16 cellular contexts compared by ENCODE assay signal in genomic region chr17:6706499-6706898, GRCh38. TPM values are rescaled to one million over a fixed set of nuclear protein-coding genes. Genes with fewer than 3 reads are reported as not detected.
A peak's percentile ranks its signal among the peaks of the same experiment; 100 is the strongest.
DNase-seq lines count a peak whose midpoint lies in the region; ATAC-seq and TF ChIP-seq lines count a peak whose summit lies in the region.
"Had no signal": no experiment of that assay in that cellular context is flagged by ENCODE, and none has a peak within 500 bp of the region (broad histone marks: within the 10 kb centered on the region; RNA-seq: fewer than 3 reads in every experiment).

No MANE protein-coding gene starts in this region.

- no peak overlapping the region for H3K27ac ChIP-seq in stomach
- H3K27ac ChIP-seq: 22Rv1 had no signal

- TF ChIP-seq POLR2A in stomach (IDR thresholded peaks at IDR 0.05) = no peak

- DNase-seq in activated CD8-positive, alpha-beta memory T cell treated with anti-CD3 and anti-CD28 coated beads, Interleukin-2, amount 50 U/mL, for 48 hours = peak; percentile 25
- no peak for DNase-seq in activated CD8-positive, alpha-beta memory T cell treated with anti-CD3 and anti-CD28 coated beads for 24 hours
- DNase-seq in left lobe of liver (ENCODE audit: low spot score) (peak; percentile 88), mesenteric fat pad (ENCODE audit: low spot score) (peak; percentile 81), stomach (peak; percentile 10), anterior cingulate cortex (lab: John Stamatoyannopoulos, UW) (no peak), T-helper 1 cell (no peak)
- DNase-seq: Caco-2; CD8-positive, alpha-beta memory T cell had no signal

- no peak overlapping the region for H3K4me3 ChIP-seq in stomach

- TF ChIP-seq EP300 in stomach (IDR thresholded peaks at IDR 0.05) = no peak

- H3K9me3 ChIP-seq in stomach = no peaks in the 10 kb centered on the region
- H3K9me3 ChIP-seq: Caco-2 had no signal

- 80 to 90% (median 87%) methylated on average over 2 to 14 of the region's 14 CpGs for WGBS in stomach, 5 donors

- intact Hi-C loops in stomach (cut with DNase I; ENCODE audit: low total_unique reads) = no loop called here

- H3K27me3 ChIP-seq in stomach = peaks cover 0 to 87% (median 0%) of the 10 kb centered on the region in 3 donors

- peaks cover 0 to 5% (median 0%) of the 10 kb centered on the region in 4 donors for H3K4me1 ChIP-seq in stomach
- H3K4me1 ChIP-seq: Caco-2 had no signal

- peak; percentile 35 for ATAC-seq in left lobe of liver
- ATAC-seq in GM19035 (IDR thresholded peaks at IDR 0.05; ENCODE audit: unreplicated experiment) = no peak
- ATAC-seq: HCT116 had no signal

- H3K36me3 ChIP-seq in stomach = no peaks in the 10 kb centered on the region

- TF ChIP-seq CTCF in stomach (IDR thresholded peaks at IDR 0.05) = no peak

RNA-seq across cellular contexts. Expression of gene SLC13A5, which starts 6.7 kb away (rescaled TPM):
- total RNA-seq in left lobe of liver = 273 TPM
- 0.48 TPM for total RNA-seq in mesenteric fat pad
- not detected for total RNA-seq in stomach
- polyA plus RNA-seq in stomach = 1 to 10 TPM in 1 of 3 donors, not detected in 2; 3.1 TPM
- total RNA-seq: A673; CD8-positive, alpha-beta memory T cell; Daoy had no signal
- polyA plus RNA-seq: BJ; CD14-positive monocyte; CD8-positive, alpha-beta memory T cell had no signal

RNA-seq across cellular contexts. Expression of gene XAF1, which starts 49.3 kb away (rescaled TPM):
- total RNA-seq in left lobe of liver (27.2 TPM), mesenteric fat pad (99.1 TPM), stomach (100 to 1,000 TPM in 1 of 5 donors, 10 to 100 TPM in 3, 1 to 10 TPM in 1; 7.2 to 116 (median 32.5) TPM)
- 10 to 100 TPM in 2 of 3 donors, 1 to 10 TPM in 1; 7.9 to 33.7 (median 11.5) TPM for polyA plus RNA-seq in stomach
- total RNA-seq: A673 had no signal

RNA-seq across cellular contexts. Expression of gene C17orf100, which starts 54.9 kb away (rescaled TPM):
- 1.9 TPM for total RNA-seq in left lobe of liver
- total RNA-seq in mesenteric fat pad = 0.58 TPM
- 10 to 100 TPM in 1 of 5 donors, 1 to 10 TPM in 1, under 1 TPM in 1, not detected in 2; 0.55 to 14.2 (median 1.9) TPM for total RNA-seq in stomach
- 1 to 10 TPM; 1.7 to 3.3 (median 1.7) TPM for polyA plus RNA-seq in stomach

RNA-seq across cellular contexts. Expression of gene MED31, which starts 55.1 kb away (rescaled TPM):
- 6.5 TPM for total RNA-seq in left lobe of liver
- 13.0 TPM for total RNA-seq in mesenteric fat pad
- total RNA-seq in stomach = 10 to 100 TPM in 2 of 5 donors, 1 to 10 TPM in 2, not detected in 1; 1.4 to 14.0 (median 8.1) TPM
- 10 to 100 TPM; 12.5 to 28.4 (median 16.4) TPM for polyA plus RNA-seq in stomach

Comparison
In these comparisons a context has a peak if more than half of its experiments do, and no peak if none do; other contexts are left out.
1. DNase-seq: peak in activated CD8-positive, alpha-beta memory T cell treated with anti-CD3 and anti-CD28 coated beads, Interleukin-2, amount 50 U/mL, for 48 hours (single experiment), left lobe of liver (single experiment), mesenteric fat pad (single experiment) and stomach (single experiment); none in activated CD8-positive, alpha-beta memory T cell treated with anti-CD3 and anti-CD28 coated beads for 24 hours (single experiment), anterior cingulate cortex (0 of 58) and T-helper 1 cell (0 of 5).
2. RNA of gene SLC13A5, which starts 6.7 kb away (total RNA-seq): 273 TPM in left lobe of liver (single experiment); 0.48 TPM in mesenteric fat pad (single experiment) and not detected in stomach; every median in the first group is over 100 times any median in the second.